In genomic region chr5:134738133-134738962, GRCh38 we compare ENCODE assay signal across 8 cellular contexts.
DNase-seq lines count a peak whose midpoint lies in the region; ATAC-seq and TF ChIP-seq lines count a peak whose summit lies in the region.

Gene CAMLG, plus strand, starts transcription at chr5:134738548. Its CDS starts 73 bp downstream, at chr5:134738621.

- H3K4me3 ChIP-seq in AG10803 (ENCODE audit: low read length) = peak within 1 kb of the TSS; percentile 92

- H3K9me3 Mint-ChIP-seq in central memory CD8-positive, alpha-beta T cell = no peaks in the 10 kb centered on the region

- ATAC-seq in GM19023 (IDR thresholded peaks at IDR 0.05; ENCODE audit: unreplicated experiment) (peak; percentile 97), HG03280 (IDR thresholded peaks at IDR 0.05; ENCODE audit: unreplicated experiment) (peak; percentile 98)
- ATAC-seq in central memory CD8-positive, alpha-beta T cell (replicated peaks; ENCODE audit: extremely low read depth, poor library complexity, severe bottlenecking) = peak; percentile 99

- peaks cover 9% of the 10 kb centered on the region for H3K36me3 Mint-ChIP-seq in central memory CD8-positive, alpha-beta T cell (ENCODE audit: insufficient read depth)

- peak within 1 kb of the TSS; percentile 97 for H3K27ac Mint-ChIP-seq in central memory CD8-positive, alpha-beta T cell (ENCODE audit: low read depth)

- H3K4me1 Mint-ChIP-seq in central memory CD8-positive, alpha-beta T cell = peaks cover 24% of the 10 kb centered on the region

- no peaks in the 10 kb centered on the region for H3K27me3 Mint-ChIP-seq in central memory CD8-positive, alpha-beta T cell

- DNase-seq in AG10803 (ENCODE audit: low read depth) = peak; percentile 96
- peak; percentile 85 for DNase-seq in NCI-H345 treated with DMSO at 0.1 percent for 48 hours (lab: John Stamatoyannopoulos, UW; ENCODE audit: unreplicated experiment)
- DNase-seq in activated CD4-positive, CD25-positive, alpha-beta regulatory T cell treated with anti-CD3 and anti-CD28 coated beads, Interleukin-2, amount 50 U/mL, for 16 hours (ENCODE audit: low read depth, low spot score) = peak; percentile 94
- peak; percentile 94 to 95 for DNase-seq in central memory CD8-positive, alpha-beta T cell (ENCODE audit: low spot score in 2 of 2)
- DNase-seq in iris pigment epithelial cell (ENCODE audit: low read depth) = peak; percentile 98
- peak; percentile 95 for DNase-seq in stimulated activated CD4-positive, alpha-beta T cell treated with anti-CD3 and anti-CD28 coated beads, Interleukin-12 subunit alpha, Interleukin-12 subunit beta, amount 100 ng/mL, for 4 hours

- peak within 1 kb of the TSS; percentile 100 for H3K4me3 Mint-ChIP-seq in central memory CD8-positive, alpha-beta T cell

- peak; percentile 40 for TF ChIP-seq CTCF in AG10803 (conservative IDR thresholded peaks at IDR 0.05; ENCODE audit: low read length)

Comparison
In these comparisons a context has a peak if more than half of its experiments do, and no peak if none do; other contexts are left out.
1. Peak in every context shown above with its lines: DNase-seq, ATAC-seq and H3K4me3 ChIP-seq.